In the genomic region with DNA sequence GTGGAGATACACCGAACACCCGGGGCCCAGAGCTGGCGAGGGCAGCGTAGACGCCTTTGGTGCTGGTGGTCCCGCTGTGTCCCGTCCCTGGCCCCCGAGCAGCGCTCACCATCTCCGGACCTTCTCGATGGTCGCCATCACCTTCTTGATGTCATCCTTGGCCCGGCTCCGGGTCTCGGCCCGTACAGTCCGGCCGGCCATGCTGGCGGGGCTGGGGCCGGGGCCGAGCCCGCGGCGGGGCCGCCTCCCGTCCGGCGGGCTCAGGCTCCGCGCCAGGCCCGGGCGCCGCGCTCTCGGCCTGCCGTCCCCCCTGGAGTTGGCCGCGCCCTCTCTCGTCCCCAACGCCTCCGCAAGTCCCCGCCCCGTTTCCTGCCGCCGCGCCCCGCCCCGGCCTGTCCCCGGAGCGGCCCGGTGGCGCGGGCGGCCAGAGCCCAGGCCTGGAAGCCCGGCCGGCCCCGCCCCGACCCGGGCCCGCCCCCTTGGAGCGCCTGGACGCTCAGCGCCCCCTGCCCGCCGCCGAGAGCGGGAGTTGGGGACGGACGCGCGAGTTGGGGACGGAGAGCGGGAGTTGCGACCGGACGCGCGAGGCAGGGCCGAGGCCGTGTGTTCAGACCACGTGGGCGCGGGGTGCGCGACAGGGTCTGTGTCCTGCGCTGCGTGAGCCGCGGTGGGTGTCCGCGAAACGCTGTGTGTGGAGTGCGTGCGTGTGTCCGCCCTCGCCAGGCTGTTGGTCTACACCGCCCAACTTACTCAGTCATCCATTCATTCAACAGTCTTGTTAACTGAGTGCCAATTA, we compare ENCODE assay signal across 8 cellular contexts. TPM values are rescaled to one million over a fixed set of nuclear protein-coding genes. Genes with fewer than 3 reads are reported as not detected.
DNase-seq lines count a peak whose midpoint lies in the region; ATAC-seq and TF ChIP-seq lines count a peak whose summit lies in the region.

A gene (minus strand): TSS at position 334 of the 796 bp plus-strand sequence. CDS start 133 bp downstream, at position 201.

- TF ChIP-seq POLR2A in vagina (IDR thresholded peaks at IDR 0.05), result no peak

- H3K36me3 ChIP-seq in rectal smooth muscle tissue (ENCODE audit: control insufficient read depth, insufficient read depth, low read length), result peaks cover 6% of the 10 kb centered on the region
- H3K36me3 ChIP-seq in vagina, result peaks cover 0 to 23% of the 10 kb centered on the region in 2 donors

- H3K27ac ChIP-seq in angular gyrus (ENCODE audit: low read depth, low read length) (peak within 1 kb of the TSS; percentile 93), right cardiac atrium (ENCODE audit: low read length) (peak within 1 kb of the TSS; percentile 96), rectal smooth muscle tissue (ENCODE audit: low read depth, low read length) (peak within 1 kb of the TSS; percentile 93), vagina (peak within 1 kb of the TSS; percentile 100)

- peak; percentile 66 for DNase-seq in NCI-H1092 (lab: John Stamatoyannopoulos, UW)
- DNase-seq in T-helper 2 cell, result peak; percentile 63 to 82 (median 74)
- peak; percentile 95 to 98 (median 98) for DNase-seq in right cardiac atrium
- DNase-seq in vagina (ENCODE audit: extremely low spot score in 2 of 2), result no peak

- H3K4me1 ChIP-seq in right cardiac atrium (ENCODE audit: control insufficient read depth, insufficient read depth, low read length) (peaks cover 5% of the 10 kb centered on the region), rectal smooth muscle tissue (ENCODE audit: control insufficient read depth, insufficient read depth, low read length) (peaks cover 27% of the 10 kb centered on the region), vagina (peaks cover 49% of the 10 kb centered on the region)

- H3K27me3 ChIP-seq in right cardiac atrium (ENCODE audit: control insufficient read depth, insufficient read depth) (no peaks in the 10 kb centered on the region), rectal smooth muscle tissue (ENCODE audit: control insufficient read depth, insufficient read depth, low read length) (no peaks in the 10 kb centered on the region), vagina (no peaks in the 10 kb centered on the region)

- H3K4me3 ChIP-seq in right cardiac atrium (ENCODE audit: low read length) (peak within 1 kb of the TSS; percentile 67), rectal smooth muscle tissue (ENCODE audit: low read length) (peak within 1 kb of the TSS; percentile 70), vagina (peak within 1 kb of the TSS; percentile 87 to 94)

- H3K9ac ChIP-seq in rectal smooth muscle tissue (ENCODE audit: low read length), result peak within 1 kb of the TSS; percentile 73

- intact Hi-C loops in right cardiac atrium (cut with DNase I) (loop anchor here in 1 of 4 donors (10.0 kb wide), 1 partner anchor 109 kb away; a partner anchor contains a TSS), vagina (cut with DNase I) (no loop called here)

- ATAC-seq in HG02588 (IDR thresholded peaks at IDR 0.05; ENCODE audit: unreplicated experiment) (peak; percentile 70), right cardiac atrium (peak; percentile 88 to 91)

- peak; percentile 30 for TF ChIP-seq CTCF in GM12873 (IDR thresholded peaks at IDR 0.05; ENCODE audit: insufficient read depth, low read depth, low read length, missing control alignments)
- TF ChIP-seq CTCF in vagina (IDR thresholded peaks at IDR 0.05), result peak; percentile 10 to 53 (median 24)

- no peaks in the 10 kb centered on the region for H3K9me3 ChIP-seq in right cardiac atrium (ENCODE audit: control insufficient read depth, low read length)
- H3K9me3 ChIP-seq in vagina, result no peaks in the 10 kb centered on the region

- under 1% methylated on average over 97 of the region's 97 CpGs for WGBS in right cardiac atrium

RNA-seq across cellular contexts. Expression of the gene that starts here (rescaled TPM):
- 10 to 100 TPM; 20.6 to 31.7 (median 26.3) TPM for total RNA-seq in right cardiac atrium
- 29.5 TPM for polyA plus RNA-seq in right cardiac atrium
- total RNA-seq in vagina, result 38.1 TPM

Comparison
In these comparisons a context has a peak if more than half of its experiments do, and no peak if none do; other contexts are left out.
1. DNase-seq: peak in NCI-H1092 (single experiment), T-helper 2 cell (5 of 5) and right cardiac atrium (3 of 3); none in vagina (0 of 2).
2. Peak in every context shown above with its lines, with median percentiles within 50 percentile points of each other: H3K27ac ChIP-seq and H3K4me3 ChIP-seq.